Comparison of ENCODE assay signal across 30 cellular contexts in genomic region chr7:44277391-44277790, GRCh38. TPM values are rescaled to one million over a fixed set of nuclear protein-coding genes. Genes with fewer than 3 reads are reported as not detected.
DNase-seq lines count a peak whose midpoint lies in the region; ATAC-seq, FAIRE-seq and TF ChIP-seq lines count a peak whose summit lies in the region.
"Had no signal": no experiment of that assay in that cellular context is flagged by ENCODE, and none has a peak within 500 bp of the region (broad histone marks: within the 10 kb centered on the region; RNA-seq: fewer than 3 reads in every experiment).

No MANE protein-coding gene starts in this region.

- no peak for TF ChIP-seq EP300 in SK-N-SH (IDR thresholded peaks at IDR 0.05; ENCODE audit: borderline replicate concordance in 1 of 2, low read depth in 1 of 2, low read length in 1 of 2)

- no peaks in the 10 kb centered on the region for H3K9me2 ChIP-seq in SK-N-SH

- 95% methylated on average over 7 of the region's 11 CpGs for WGBS in SK-N-SH (ENCODE audit: low lambda C conversion rate)
- WGBS in endodermal cell (ENCODE audit: insufficient coverage in 1 of 2, insufficient read length in 1 of 2), 2 experiments, result 94 to 98% methylated on average over 8 to 11 of the region's 11 CpGs

- H3K27me3 Mint-ChIP-seq in endodermal cell (ENCODE audit: insufficient read depth), result peaks cover 7% of the 10 kb centered on the region
- H3K27me3 Mint-ChIP-seq: activated naive CD4-positive, alpha-beta T cell treated with anti-CD3 and anti-CD28 coated beads, Interleukin-2, amount 50 U/mL, for 24 hours had no signal

- H4K20me1 ChIP-seq in SK-N-SH (ENCODE audit: insufficient read depth), result no peaks in the 10 kb centered on the region

- DNase-seq in SK-N-SH (peak; percentile 36), endodermal cell (peak; percentile 42), kidney (peak; percentile 56), gastrocnemius medialis (peak in 1 of 2 donors; percentile 12), AG20443 (ENCODE audit: low spot score) (no peak), superior temporal gyrus (ENCODE audit: extremely low spot score) (no peak), dedifferentiated amniotic fluid mesenchymal stem cell (ENCODE audit: extremely low spot score) (no peak)
- DNase-seq: central memory CD4-positive, alpha-beta T cell; erythroblast; hippocampal formation; immature natural killer cell; KBM-7; NCI-H1436; NCI-H510A; uterus had no signal

- no peaks in the 10 kb centered on the region for H3K36me3 ChIP-seq in SK-N-SH (replicated peaks in 1 of 2; ENCODE audit: control insufficient read depth in 1 of 2, insufficient read depth in 2 of 2, low read length in 1 of 2)
- H3K36me3 ChIP-seq in endodermal cell (ENCODE audit: control insufficient read depth, insufficient read depth, low read length), result no peaks in the 10 kb centered on the region
- no peaks in the 10 kb centered on the region for H3K36me3 ChIP-seq in kidney (ENCODE audit: control insufficient read depth in 1 of 2, insufficient read depth in 2 of 2, low read length in 2 of 2)
- no peaks in the 10 kb centered on the region for H3K36me3 ChIP-seq in gastrocnemius medialis
- H3K36me3 ChIP-seq: prostate gland, SJCRH30, uterus had no signal

- CTCF ChIA-PET in SK-N-SH (lab: Yijun Ruan, JAX), result no interaction called here

- no peaks in the 10 kb centered on the region for H3K36me3 Mint-ChIP-seq in endodermal cell (ENCODE audit: low read depth)
- H3K36me3 Mint-ChIP-seq: activated naive CD4-positive, alpha-beta T cell treated with anti-CD3 and anti-CD28 coated beads, Interleukin-2, amount 50 U/mL, for 24 hours; immature natural killer cell; stimulated activated effector memory CD8-positive, alpha-beta T cell treated with anti-CD3 and anti-CD28 coated beads, Interleukin-12 subunit alpha, Interleukin-12 subunit beta, amount 100 ng/mL, for 72 hours had no signal

- no peak overlapping the region for H3K4me3 Mint-ChIP-seq in endodermal cell
- H3K4me3 Mint-ChIP-seq: activated naive CD4-positive, alpha-beta T cell treated with anti-CD3 and anti-CD28 coated beads, Interleukin-2, amount 50 U/mL, for 24 hours; activated T-cell treated with anti-CD3 and anti-CD28 coated beads, Interleukin-2, amount 50 U/mL, for 72 hours; B cell; immature natural killer cell; neural crest cell; stimulated activated effector memory CD8-positive, alpha-beta T cell treated with anti-CD3 and anti-CD28 coated beads, Interleukin-12 subunit alpha, Interleukin-12 subunit beta, amount 100 ng/mL, for 72 hours had no signal

- H3K4me2 ChIP-seq in SK-N-SH, result no peak overlapping the region
- H3K4me2 ChIP-seq: smooth muscle cell had no signal

- H3K9ac ChIP-seq in SK-N-SH (no peak overlapping the region), endodermal cell (ENCODE audit: extremely low read depth, low read length, poor library complexity, severe bottlenecking) (no peak overlapping the region), kidney (ENCODE audit: low read length in 2 of 2) (no peak overlapping the region)

- POLR2A ChIA-PET in SK-N-SH (lab: Yijun Ruan, JAX), result no interaction called here

- H3K27ac ChIP-seq in SK-N-SH (ENCODE audit: low read depth in 2 of 2, low read length in 1 of 2) (peak overlapping the region in 1 of 2 experiments; percentile 64; a peak in 2 of 4 replicates), endodermal cell (ENCODE audit: low read depth, low read length) (no peak overlapping the region), kidney (ENCODE audit: low read depth in 2 of 2, low read length in 2 of 2) (no peak overlapping the region), gastrocnemius medialis (peak overlapping the region; percentile 70 to 84 (median 76))
- H3K27ac ChIP-seq: prostate gland, SJCRH30, uterus had no signal

- ATAC-seq in SK-N-SH treated with all-trans-retinoic acid at 6 μM for 48 hours (no peak), gastrocnemius medialis (no peak)
- ATAC-seq: activated T-cell treated with anti-CD3 and anti-CD28 coated beads, Interleukin-2, amount 50 U/mL, for 72 hours; Panc1; stimulated activated effector memory CD8-positive, alpha-beta T cell treated with anti-CD3 and anti-CD28 coated beads, Interleukin-12 subunit alpha, Interleukin-12 subunit beta, amount 100 ng/mL, for 72 hours had no signal

- no peaks in the 10 kb centered on the region for H3K9me3 ChIP-seq in SK-N-SH
- H3K9me3 ChIP-seq in endodermal cell (ENCODE audit: control insufficient read depth, low read length), result no peaks in the 10 kb centered on the region
- H3K9me3 ChIP-seq in kidney (ENCODE audit: control insufficient read depth in 1 of 2, low read length in 2 of 2), result no peaks in the 10 kb centered on the region
- H3K9me3 ChIP-seq in gastrocnemius medialis, result no peaks in the 10 kb centered on the region
- H3K9me3 ChIP-seq: prostate gland, SJCRH30, uterus had no signal

- peaks cover 4 to 46% of the 10 kb centered on the region in 2 experiments; a peak in 3 of 4 replicates for H3K4me1 ChIP-seq in SK-N-SH (ENCODE audit: control insufficient read depth in 1 of 2, insufficient read depth in 2 of 2, low read depth in 1 of 2, low read length in 1 of 2)
- H3K4me1 ChIP-seq in endodermal cell (ENCODE audit: control insufficient read depth, insufficient read depth, low read length), result no peaks in the 10 kb centered on the region
- H3K4me1 ChIP-seq in kidney (ENCODE audit: control insufficient read depth in 1 of 2, insufficient read depth in 1 of 2, low read depth in 1 of 2, low read length in 2 of 2), result no peaks in the 10 kb centered on the region
- peaks cover 61 to 63% of the 10 kb centered on the region in 2 donors for H3K4me1 ChIP-seq in gastrocnemius medialis
- H3K4me1 ChIP-seq: prostate gland, SJCRH30, uterus had no signal

- H3K9me3 Mint-ChIP-seq in endodermal cell, result no peaks in the 10 kb centered on the region
- H3K9me3 Mint-ChIP-seq: activated naive CD4-positive, alpha-beta T cell treated with anti-CD3 and anti-CD28 coated beads, Interleukin-2, amount 50 U/mL, for 24 hours; activated T-cell treated with anti-CD3 and anti-CD28 coated beads, Interleukin-2, amount 50 U/mL, for 72 hours; immature natural killer cell; neural crest cell; stimulated activated effector memory CD8-positive, alpha-beta T cell treated with anti-CD3 and anti-CD28 coated beads, Interleukin-12 subunit alpha, Interleukin-12 subunit beta, amount 100 ng/mL, for 72 hours had no signal

- H3K27me3 ChIP-seq in SK-N-SH (ENCODE audit: insufficient read depth) (peaks cover 5% of the 10 kb centered on the region), endodermal cell (ENCODE audit: control insufficient read depth, insufficient read depth, low read length, poor library complexity, severe bottlenecking) (no peaks in the 10 kb centered on the region), gastrocnemius medialis (no peaks in the 10 kb centered on the region)
- H3K27me3 ChIP-seq: uterus had no signal

- TF ChIP-seq RAD21 in SK-N-SH (IDR thresholded peaks at IDR 0.05; ENCODE audit: low read length), result no peak

- intact Hi-C loops in kidney (cut with DNase I) (no loop called here), gastrocnemius medialis (cut with DNase I; ENCODE audit: low total_unique reads) (no loop called here)

- no peaks in the 10 kb centered on the region for H3K79me2 ChIP-seq in SK-N-SH (ENCODE audit: insufficient read depth)

- H3F3A ChIP-seq in SK-N-SH (replicated peaks; ENCODE audit: insufficient read depth), result no peaks in the 10 kb centered on the region

- H3K4me1 Mint-ChIP-seq in endodermal cell, result peaks cover 3% of the 10 kb centered on the region
- H3K4me1 Mint-ChIP-seq: activated naive CD4-positive, alpha-beta T cell treated with anti-CD3 and anti-CD28 coated beads, Interleukin-2, amount 50 U/mL, for 24 hours; B cell; immature natural killer cell; stimulated activated effector memory CD8-positive, alpha-beta T cell treated with anti-CD3 and anti-CD28 coated beads, Interleukin-12 subunit alpha, Interleukin-12 subunit beta, amount 100 ng/mL, for 72 hours had no signal

- no peak overlapping the region for H3K27ac Mint-ChIP-seq in endodermal cell
- H3K27ac Mint-ChIP-seq: activated naive CD4-positive, alpha-beta T cell treated with anti-CD3 and anti-CD28 coated beads, Interleukin-2, amount 50 U/mL, for 24 hours; activated T-cell treated with anti-CD3 and anti-CD28 coated beads, Interleukin-2, amount 50 U/mL, for 72 hours; B cell; immature natural killer cell; stimulated activated effector memory CD8-positive, alpha-beta T cell treated with anti-CD3 and anti-CD28 coated beads, Interleukin-12 subunit alpha, Interleukin-12 subunit beta, amount 100 ng/mL, for 72 hours had no signal

- TF ChIP-seq CTCF in SK-N-SH (IDR thresholded peaks at IDR 0.05) (no peak), endodermal cell (conservative IDR thresholded peaks at IDR 0.05) (no peak), kidney (IDR thresholded peaks at IDR 0.05; ENCODE audit: borderline replicate concordance, extremely low read depth, insufficient read depth) (no peak), gastrocnemius medialis (IDR thresholded peaks at IDR 0.05 in 4 of 5, conservative IDR thresholded peaks at IDR 0.05 in 1 of 5) (no peak)

- no peak overlapping the region for H2AFZ ChIP-seq in SK-N-SH (ENCODE audit: low read depth)

- no peak for TF ChIP-seq POLR2A in gastrocnemius medialis (IDR thresholded peaks at IDR 0.05)

- in situ Hi-C loops in gastrocnemius medialis (cut with MboI; ENCODE audit: low sequenced_read_pairs in 4 of 4), result no loop called here

- no peak for FAIRE-seq in kidney (lab: Jason Lieb, UNC)
- FAIRE-seq: A204.1, astrocyte, GM18507 had no signal

- H3K4me3 ChIP-seq in SK-N-SH (ENCODE audit: low read depth in 2 of 2, low read length in 1 of 2), result no peak overlapping the region
- H3K4me3 ChIP-seq in endodermal cell (ENCODE audit: low read length), result no peak overlapping the region
- no peak overlapping the region for H3K4me3 ChIP-seq in kidney (ENCODE audit: low read length in 2 of 2)
- H3K4me3 ChIP-seq in gastrocnemius medialis, result no peak overlapping the region
- H3K4me3 ChIP-seq: prostate gland, SJCRH30, smooth muscle cell, uterus had no signal

TF ChIP-seq in SK-N-SH, 30 proteins besides CTCF, POLR2A, EP300 and RAD21 (continues in another document):
- TF ChIP-seq SMC3 (IDR thresholded peaks at IDR 0.05; ENCODE audit: low read depth, low read length) (no peak), FOXJ3 (CRISPR knock-in tag; IDR thresholded peaks at IDR 0.05) (no peak), ELF1 (IDR thresholded peaks at IDR 0.05) (no peak), CHD2 (IDR thresholded peaks at IDR 0.05; ENCODE audit: low read length, partially characterized antibody) (no peak)

TF ChIP-seq in SK-N-SH treated with all-trans-retinoic acid at 6 μM for 48 hours, 23 proteins besides CTCF, POLR2A, EP300 and RAD21:
- TF ChIP-seq TCF4 (CRISPR knock-in tag; IDR thresholded peaks at IDR 0.05; ENCODE audit: borderline replicate concordance) (no peak), ZNF70 (CRISPR knock-in tag; IDR thresholded peaks at IDR 0.05) (no peak)

RNA-seq across cellular contexts. Expression of gene CAMK2B, which starts 48.0 kb away (rescaled TPM):
- polyA plus RNA-seq in SK-N-SH (2012; rRNA removed) (0.10 and 0.20 TPM in 2 replicates), kidney (ENCODE audit: insufficient read depth, low read depth, low replicate concordance) (3.2 TPM)
- 0.13 and 0.17 TPM in 2 replicates for polyA plus RNA-seq in SK-N-SH (2012; cell fraction: cytosol; rRNA removed)
- 0.15 and 0.19 TPM in 2 replicates for polyA plus RNA-seq in SK-N-SH (2012; cell fraction: nucleus; rRNA removed)
- total RNA-seq in endodermal cell (under 1 TPM in 1 of 2 donors, not detected in 1; 0.26 TPM), kidney (1.1 TPM), gastrocnemius medialis (10 to 100 TPM; 35.3 to 64.8 (median 46.0) TPM)
- 0.32 TPM for polyA plus RNA-seq in endodermal cell (2013, experiment 1 of 2)
- 1.6 TPM for polyA plus RNA-seq in endodermal cell (2013, experiment 2 of 2)
- total RNA-seq: B cell; mononuclear cell; smooth muscle cell; T-helper 1 cell treated with Interleukin-12 subunit alpha and Interleukin-12 subunit beta and Interleukin-4 antibody, amounts not matched to agents 30 ng/mL and 1 ng/mL, for 36 hours had no signal
- polyA plus RNA-seq: immature natural killer cell, smooth muscle cell had no signal

Comparison
In these comparisons a context has a peak if more than half of its experiments do, and no peak if none do; other contexts are left out.
1. DNase-seq: peak in SK-N-SH (single experiment), endodermal cell (single experiment) and kidney (single experiment); none in AG20443 (single experiment), superior temporal gyrus (single experiment) and dedifferentiated amniotic fluid mesenchymal stem cell (single experiment).
2. H3K27ac ChIP-seq: peak in gastrocnemius medialis (4 of 4); none in endodermal cell (single experiment) and kidney (0 of 2).
3. RNA of gene CAMK2B, which starts 48.0 kb away (total RNA-seq): 35.3 to 64.8 TPM in gastrocnemius medialis; 1.1 TPM in kidney (single experiment) and 0.26 TPM in endodermal cell; every median in the first group is over 10 times any median in the second.